In genomic region chr12:67648306-67649164, GRCh38 we compare ENCODE assay signal across 8 cellular contexts. TPM values are rescaled to one million over a fixed set of nuclear protein-coding genes. Genes with fewer than 3 reads are reported as not detected.
DNase-seq lines count a peak whose midpoint lies in the region; ATAC-seq and TF ChIP-seq lines count a peak whose summit lies in the region.

DYRK2 (plus strand) TSS chr12:67648745; CDS start chr12:67649134, 389 bp downstream.

- H3K27me3 Mint-ChIP-seq in naive thymus-derived CD8-positive, alpha-beta T cell, result no peaks in the 10 kb centered on the region
- H3K27me3 Mint-ChIP-seq in stimulated activated naive CD8-positive, alpha-beta T cell treated with anti-CD3 and anti-CD28 coated beads, Interleukin-15, Interleukin-2, amounts not matched to agents 100 ng/mL and 50 ng/mL, for 24 hours, result no peaks in the 10 kb centered on the region

- peak within 1 kb of the TSS; percentile 92 for H3K4me2 ChIP-seq in PC-3 (ENCODE audit: low read length)

- H3K9me3 ChIP-seq in PC-3 (ENCODE audit: low read length), result no peaks in the 10 kb centered on the region

- peak within 1 kb of the TSS; percentile 88 to 99 (median 96) for H3K4me3 Mint-ChIP-seq in naive thymus-derived CD8-positive, alpha-beta T cell
- H3K4me3 Mint-ChIP-seq in stimulated activated naive CD8-positive, alpha-beta T cell treated with anti-CD3 and anti-CD28 coated beads, Interleukin-15, Interleukin-2, amounts not matched to agents 100 ng/mL and 50 ng/mL, for 24 hours, result peak within 1 kb of the TSS; percentile 89

- no peaks in the 10 kb centered on the region for H3F3A ChIP-seq in PC-3 (ENCODE audit: low read length, unreplicated experiment)

- no peaks in the 10 kb centered on the region for H3K36me3 ChIP-seq in PC-3 (ENCODE audit: low read depth, low read length)

- H3K4me3 ChIP-seq in PC-3 (ENCODE audit: low read length) (peak within 1 kb of the TSS; percentile 96), fibroblast of mammary gland (ENCODE audit: control insufficient read depth, low read depth, low read length) (peak within 1 kb of the TSS; percentile 79)

- peak; percentile 49 for ATAC-seq in GM19438 (IDR thresholded peaks at IDR 0.05; ENCODE audit: low read depth, unreplicated experiment)
- peak; percentile 44 for ATAC-seq in PC-3
- ATAC-seq in naive thymus-derived CD8-positive, alpha-beta T cell, result peak; percentile 51 to 55

- H4K20me1 ChIP-seq in PC-3 (ENCODE audit: low read length), result peaks cover 19% of the 10 kb centered on the region

- intact Hi-C loops in PC-3 (cut with micrococcal nuclease), result loop anchor here (1.0 to 5.0 kb wide), 3 partner anchors 56 to 293 kb away; no protein-coding TSS in a partner anchor

- H3K27ac Mint-ChIP-seq in naive thymus-derived CD8-positive, alpha-beta T cell, result peak within 1 kb of the TSS; percentile 92 to 99 (median 98)
- peak within 1 kb of the TSS; percentile 89 for H3K27ac Mint-ChIP-seq in stimulated activated naive CD8-positive, alpha-beta T cell treated with anti-CD3 and anti-CD28 coated beads, Interleukin-15, Interleukin-2, amounts not matched to agents 100 ng/mL and 50 ng/mL, for 24 hours

- no TSS peak for BruUV-seq in PC-3 (replicated peaks; lab: Mats Ljungman, UMichigan)

- peak; percentile 82 for DNase-seq in COR-L47 (lab: John Stamatoyannopoulos, UW)
- peak; percentile 82 for DNase-seq in HK-2 (ENCODE audit: unreplicated experiment)
- peak; percentile 75 for DNase-seq in PC-3
- peak; percentile 62 to 64 for DNase-seq in activated T-helper 1 cell treated with anti-CD3 and anti-CD28 coated beads, Interleukin-2, amount 50 U/mL, for 16 hours (ENCODE audit: low read depth in 1 of 2, low spot score in 1 of 2)
- DNase-seq in fibroblast of mammary gland (ENCODE audit: low read depth), result peak; percentile 62
- peak; percentile 68 to 89 (median 79) for DNase-seq in naive thymus-derived CD8-positive, alpha-beta T cell

- peaks cover 0 to 1% (median 0%) of the 10 kb centered on the region in 9 donors for H3K9me3 Mint-ChIP-seq in naive thymus-derived CD8-positive, alpha-beta T cell
- H3K9me3 Mint-ChIP-seq in stimulated activated naive CD8-positive, alpha-beta T cell treated with anti-CD3 and anti-CD28 coated beads, Interleukin-15, Interleukin-2, amounts not matched to agents 100 ng/mL and 50 ng/mL, for 24 hours, result no peaks in the 10 kb centered on the region

- peak within 1 kb of the TSS; percentile 88 for H3K9ac ChIP-seq in PC-3 (ENCODE audit: low read length)

- H3K4me1 ChIP-seq in PC-3 (ENCODE audit: insufficient read depth, low read length), result peaks cover 22% of the 10 kb centered on the region

- peaks cover 26 to 47% (median 36%) of the 10 kb centered on the region in 4 donors for H3K4me1 Mint-ChIP-seq in naive thymus-derived CD8-positive, alpha-beta T cell
- H3K4me1 Mint-ChIP-seq in stimulated activated naive CD8-positive, alpha-beta T cell treated with anti-CD3 and anti-CD28 coated beads, Interleukin-15, Interleukin-2, amounts not matched to agents 100 ng/mL and 50 ng/mL, for 24 hours (ENCODE audit: low read depth), result peaks cover 41% of the 10 kb centered on the region

- POLR2A ChIA-PET in PC-3 (lab: Charles Lee; ENCODE audit: unreplicated experiment), result interaction anchor here (0.5 to 0.6 kb wide), 6 partner anchors 55 to 293 kb away, joined by 3 to 5 read pairs (median 3); no protein-coding TSS in a partner anchor
- POLR2A ChIA-PET in naive thymus-derived CD8-positive, alpha-beta T cell (lab: Charles Lee), result interaction anchor here (0.5 to 15.2 kb wide), 29 partner anchors 10 to 962 kb away, joined by 3 to 352 read pairs (median 5); partner anchors contain the start of genes CAND1 and RAP1B

- no peaks in the 10 kb centered on the region for H3K9me2 ChIP-seq in PC-3 (replicated peaks; ENCODE audit: low read length)

- H3K27me3 ChIP-seq in PC-3 (ENCODE audit: low read length), result no peaks in the 10 kb centered on the region

- no peak for TF ChIP-seq CTCF in PC-3 (conservative IDR thresholded peaks at IDR 0.05; ENCODE audit: low read depth, low read length)
- TF ChIP-seq CTCF in fibroblast of mammary gland (conservative IDR thresholded peaks at IDR 0.05; ENCODE audit: control insufficient read depth, insufficient read depth, low read depth, low read length), result no peak

- peaks cover 44% of the 10 kb centered on the region for H3K79me2 ChIP-seq in PC-3 (ENCODE audit: low read length)

- CTCF ChIA-PET in PC-3 (lab: Charles Lee), result interaction anchor here (1.1 kb wide), 1 partner anchor 294 kb away, joined by 4 read pairs; no protein-coding TSS in a partner anchor

- H3K27ac ChIP-seq in PC-3 (ENCODE audit: low read length), result peak within 1 kb of the TSS; percentile 35

- peaks cover 18 to 29% (median 21%) of the 10 kb centered on the region in 3 donors for H3K36me3 Mint-ChIP-seq in naive thymus-derived CD8-positive, alpha-beta T cell
- peaks cover 18% of the 10 kb centered on the region for H3K36me3 Mint-ChIP-seq in stimulated activated naive CD8-positive, alpha-beta T cell treated with anti-CD3 and anti-CD28 coated beads, Interleukin-15, Interleukin-2, amounts not matched to agents 100 ng/mL and 50 ng/mL, for 24 hours (ENCODE audit: low read depth)

- peak within 1 kb of the TSS; percentile 91 for H2AFZ ChIP-seq in PC-3 (ENCODE audit: low read length)

RNA-seq across cellular contexts. Expression of gene DYRK2, which starts in this region (rescaled TPM):
- 20.6 and 26.3 TPM in 2 replicates for total RNA-seq in PC-3 (2014; rRNA removed)
- total RNA-seq in naive thymus-derived CD8-positive, alpha-beta T cell, result 100 to 1,000 TPM; 189 to 206 TPM
- 10 to 100 TPM; 47.7 to 94.7 (median 62.4) TPM for polyA plus RNA-seq in naive thymus-derived CD8-positive, alpha-beta T cell

Comparison
In these comparisons a context has a peak if more than half of its experiments do, and no peak if none do; other contexts are left out.
1. Peak in every context shown above with its lines: DNase-seq, ATAC-seq, H3K4me3 ChIP-seq and H3K27ac ChIP-seq.